In genomic region chr10:69334258-69335062, GRCh38 we compare ENCODE assay signal across 1 cellular context.
TF ChIP-seq lines count a peak whose summit lies in the region.

No MANE protein-coding gene starts in this region.

TF ChIP-seq in K562, 482 proteins besides CTCF, POLR2A, EP300 and RAD21 (continued from another document and continues in another):
- TF ChIP-seq HNRNPL (IDR thresholded peaks at IDR 0.05; ENCODE audit: low read depth, low read length) (peak; percentile 65; the same call in 1 of the 2 replicates), ZNF282 (CRISPR knock-in tag; IDR thresholded peaks at IDR 0.05) (no peak), ZNF3 (CRISPR knock-in tag; IDR thresholded peaks at IDR 0.05) (no peak), ZNF75A (CRISPR knock-in tag; IDR thresholded peaks at IDR 0.05) (no peak), ZSCAN32 (CRISPR knock-in tag; IDR thresholded peaks at IDR 0.05) (no peak), RBFOX2 (IDR thresholded peaks at IDR 0.05; ENCODE audit: low read depth, low read length) (peak; percentile 74), JUND (IDR thresholded peaks at IDR 0.05; ENCODE audit: borderline replicate concordance, low read depth, low read length) (peak; percentile 80), JUND (tag; IDR thresholded peaks at IDR 0.05; ENCODE audit: borderline replicate concordance, low read depth, low read length) (peak; percentile 87; the same call in 2 of the 3 replicates), CBX2 (IDR thresholded peaks at IDR 0.05; ENCODE audit: insufficient read depth, low read length, poor library complexity, severe bottlenecking) (no peak), SMAD2 (IDR thresholded peaks at IDR 0.05; ENCODE audit: low read depth, low read length) (no peak), CCNT2 (IDR thresholded peaks at IDR 0.05; ENCODE audit: borderline replicate concordance, extremely low read depth, insufficient read length, low read depth, low read length) (peak; percentile 37), NFIX (CRISPR knock-in tag; IDR thresholded peaks at IDR 0.05; ENCODE audit: low read depth) (no peak), PCBP2 (IDR thresholded peaks at IDR 0.05; ENCODE audit: low read depth, low read length, poor library complexity, severe bottlenecking) (no peak), ZNF639 (CRISPR knock-in tag; conservative IDR thresholded peaks at IDR 0.05 in 1 of 2, IDR thresholded peaks at IDR 0.05 in 1 of 2) (peak in 1 of 2 experiments; percentile 59; a peak in 1 of 4 replicates), NRF1 (conservative IDR thresholded peaks at IDR 0.05 in 1 of 2, IDR thresholded peaks at IDR 0.05 in 1 of 2) (peak in 1 of 2 experiments; percentile 10; a peak in 3 of 4 replicates), GABPB1 (CRISPR knock-in tag; IDR thresholded peaks at IDR 0.05) (peak; percentile 49), ZNF609 (CRISPR knock-in tag; IDR thresholded peaks at IDR 0.05; ENCODE audit: borderline replicate concordance) (no peak), XRCC3 (IDR thresholded peaks at IDR 0.05) (no peak), ZNF23 (CRISPR knock-in tag; IDR thresholded peaks at IDR 0.05) (no peak), EHMT2 (IDR thresholded peaks at IDR 0.05) (no peak), POLR2B (IDR thresholded peaks at IDR 0.05; ENCODE audit: low read depth, partially characterized antibody) (no peak), TSC22D4 (tag; IDR thresholded peaks at IDR 0.05) (0 out of 2 replicates have a peak, but pooled peaks have one; percentile 28), PHB (CRISPR knock-in tag; IDR thresholded peaks at IDR 0.05) (no peak), SRSF9 (IDR thresholded peaks at IDR 0.05; ENCODE audit: borderline replicate concordance, low read depth, low read length) (no peak), ZSCAN29 (IDR thresholded peaks at IDR 0.05) (peak; percentile 71; the same call in 1 of the 2 replicates), KAT2B (IDR thresholded peaks at IDR 0.05; ENCODE audit: low read depth, low read length) (no peak), HDAC1 (IDR thresholded peaks at IDR 0.05) (peak in 1 of 2 experiments; percentile 88; a peak in 2 of 4 replicates), ZNF239 (CRISPR knock-in tag; IDR thresholded peaks at IDR 0.05) (no peak; the same call in 1 of the 2 replicates), CHAMP1 (IDR thresholded peaks at IDR 0.05) (no peak), ZNF121 (CRISPR knock-in tag; conservative IDR thresholded peaks at IDR 0.05) (no peak), PRPF4 (IDR thresholded peaks at IDR 0.05; ENCODE audit: insufficient read depth, low read depth, low read length, poor library complexity, severe bottlenecking) (no peak), PHB2 (IDR thresholded peaks at IDR 0.05; ENCODE audit: low read depth) (no peak), PTRF (tag; IDR thresholded peaks at IDR 0.05) (no peak), CBFA2T2 (conservative IDR thresholded peaks at IDR 0.05) (peak; percentile 76), MECOM (CRISPR knock-in tag; IDR thresholded peaks at IDR 0.05) (peak; percentile 43; the same call in 1 of the 2 replicates), CBX3 (IDR thresholded peaks at IDR 0.05; ENCODE audit: borderline replicate concordance in 1 of 2, low read length in 2 of 2) (no peak), FOXK2 (conservative IDR thresholded peaks at IDR 0.05 in 1 of 2, IDR thresholded peaks at IDR 0.05 in 1 of 2; ENCODE audit: low read depth in 2 of 2) (no peak), THRAP3 (IDR thresholded peaks at IDR 0.05; ENCODE audit: borderline replicate concordance) (no peak), NELFE (IDR thresholded peaks at IDR 0.05; ENCODE audit: insufficient read depth, insufficient read length) (no peak), SMARCC2 (IDR thresholded peaks at IDR 0.05; ENCODE audit: low read depth) (peak; percentile 60; the same call in 1 of the 2 replicates), TFAM (CRISPR knock-in tag; conservative IDR thresholded peaks at IDR 0.05) (no peak), XRCC5 (IDR thresholded peaks at IDR 0.05; ENCODE audit: low read depth, low read length) (no peak), E2F3 (CRISPR knock-in tag; IDR thresholded peaks at IDR 0.05) (no peak), GTF2F1 (IDR thresholded peaks at IDR 0.05; ENCODE audit: low read depth, low read length) (no peak), HDAC2 (IDR thresholded peaks at IDR 0.05) (peak; percentile 55; the same call in 1 of the 2 replicates), JUN (IDR thresholded peaks at IDR 0.05; ENCODE audit: borderline replicate concordance, low read depth, low read length) (peak; percentile 60), JUN (CRISPR knock-in tag; IDR thresholded peaks at IDR 0.05; ENCODE audit: borderline replicate concordance) (no peak), MCM2 (IDR thresholded peaks at IDR 0.05; ENCODE audit: low read depth) (no peak), POLR2AphosphoS5 (IDR thresholded peaks at IDR 0.05; ENCODE audit: control insufficient read depth, insufficient read depth, low read depth, low read length) (peak; percentile 72), SRF (CRISPR knock-in tag; IDR thresholded peaks at IDR 0.05) (no peak), ZBTB34 (CRISPR knock-in tag; IDR thresholded peaks at IDR 0.05) (no peak), SNRNP70 (optimal IDR thresholded peaks at IDR 0.05; ENCODE audit: low read depth, low read length) (no peak), ESRRA (IDR thresholded peaks at IDR 0.05; ENCODE audit: borderline replicate concordance, low read depth) (no peak), ZBTB7A (IDR thresholded peaks at IDR 0.05; ENCODE audit: borderline replicate concordance, control insufficient read depth, low read depth, low read length) (peak; percentile 90; the same call in 1 of the 2 replicates)
- TF ChIP-seq, protein P1, sequence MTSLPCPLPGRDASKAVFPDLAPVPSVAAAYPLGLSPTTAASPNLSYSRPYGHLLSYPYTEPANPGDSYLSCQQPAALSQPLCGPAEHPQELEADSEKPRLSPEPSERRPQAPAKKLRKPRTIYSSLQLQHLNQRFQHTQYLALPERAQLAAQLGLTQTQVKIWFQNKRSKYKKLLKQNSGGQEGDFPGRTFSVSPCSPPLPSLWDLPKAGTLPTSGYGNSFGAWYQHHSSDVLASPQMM (CRISPR knock-in tag; IDR thresholded peaks at IDR 0.05) = no peak
- TF ChIP-seq, protein P2, sequence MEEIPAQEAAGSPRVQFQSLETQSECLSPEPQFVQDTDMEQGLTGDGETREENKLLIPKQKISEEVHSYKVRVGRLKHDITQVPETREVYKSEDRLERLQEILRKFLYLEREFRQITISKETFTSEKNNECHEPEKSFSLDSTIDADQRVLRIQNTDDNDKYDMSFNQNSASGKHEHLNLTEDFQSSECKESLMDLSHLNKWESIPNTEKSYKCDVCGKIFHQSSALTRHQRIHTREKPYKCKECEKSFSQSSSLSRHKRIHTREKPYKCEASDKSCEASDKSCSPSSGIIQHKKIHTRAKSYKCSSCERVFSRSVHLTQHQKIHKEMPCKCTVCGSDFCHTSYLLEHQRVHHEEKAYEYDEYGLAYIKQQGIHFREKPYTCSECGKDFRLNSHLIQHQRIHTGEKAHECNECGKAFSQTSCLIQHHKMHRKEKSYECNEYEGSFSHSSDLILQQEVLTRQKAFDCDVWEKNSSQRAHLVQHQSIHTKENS (CRISPR knock-in tag; IDR thresholded peaks at IDR 0.05) = no peak
- TF ChIP-seq, protein P3, sequence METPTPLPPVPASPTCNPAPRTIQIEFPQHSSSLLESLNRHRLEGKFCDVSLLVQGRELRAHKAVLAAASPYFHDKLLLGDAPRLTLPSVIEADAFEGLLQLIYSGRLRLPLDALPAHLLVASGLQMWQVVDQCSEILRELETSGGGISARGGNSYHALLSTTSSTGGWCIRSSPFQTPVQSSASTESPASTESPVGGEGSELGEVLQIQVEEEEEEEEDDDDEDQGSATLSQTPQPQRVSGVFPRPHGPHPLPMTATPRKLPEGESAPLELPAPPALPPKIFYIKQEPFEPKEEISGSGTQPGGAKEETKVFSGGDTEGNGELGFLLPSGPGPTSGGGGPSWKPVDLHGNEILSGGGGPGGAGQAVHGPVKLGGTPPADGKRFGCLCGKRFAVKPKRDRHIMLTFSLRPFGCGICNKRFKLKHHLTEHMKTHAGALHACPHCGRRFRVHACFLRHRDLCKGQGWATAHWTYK (CRISPR knock-in tag; IDR thresholded peaks at IDR 0.05) = no peak
